In the genomic region with DNA sequence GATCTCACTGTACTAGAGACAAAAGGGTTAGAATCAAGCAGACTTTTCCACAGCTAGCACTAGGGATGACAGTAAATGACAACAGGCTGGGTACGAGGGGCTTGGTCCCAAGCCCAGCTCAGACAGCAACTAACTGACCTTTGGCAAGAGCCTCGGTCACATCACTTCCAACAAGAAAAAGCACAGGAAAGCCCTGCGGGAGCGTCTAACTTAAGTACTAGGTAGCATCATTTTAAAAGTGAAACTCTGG, we compare ENCODE assay signal across 1 cellular context.
TF ChIP-seq lines count a peak whose summit lies in the region.

No MANE protein-coding gene starts in this region.

TF ChIP-seq in HepG2, 621 proteins besides CTCF, POLR2A, EP300 and RAD21 (continues in another document):
- TF ChIP-seq ZMAT5 (CRISPR knock-in tag; IDR thresholded peaks at IDR 0.05; ENCODE audit: borderline replicate concordance, low read depth) (no peak), NKX3-1 (CRISPR knock-in tag; IDR thresholded peaks at IDR 0.05) (no peak), SSRP1 (CRISPR knock-in tag; IDR thresholded peaks at IDR 0.05) (no peak), U2AF1 (optimal IDR thresholded peaks at IDR 0.05; ENCODE audit: low read depth, low read length) (no peak), SKIL (CRISPR knock-in tag; IDR thresholded peaks at IDR 0.05; ENCODE audit: borderline replicate concordance) (no peak), ZBED4 (CRISPR knock-in tag; IDR thresholded peaks at IDR 0.05; ENCODE audit: borderline replicate concordance) (no peak), ZSCAN12 (CRISPR knock-in tag; IDR thresholded peaks at IDR 0.05) (0 out of 2 replicates have a peak, but pooled peaks have one; percentile 19), ZFP90 (CRISPR knock-in tag; IDR thresholded peaks at IDR 0.05; ENCODE audit: borderline replicate concordance) (0 out of 2 replicates have a peak, but pooled peaks have one; percentile 52), ZNF577 (CRISPR knock-in tag; IDR thresholded peaks at IDR 0.05; ENCODE audit: borderline replicate concordance, low read depth) (no peak), DR1 (CRISPR knock-in tag; IDR thresholded peaks at IDR 0.05) (no peak), KDM5B (CRISPR knock-in tag; IDR thresholded peaks at IDR 0.05; ENCODE audit: borderline replicate concordance) (0 out of 2 replicates have a peak, but pooled peaks have one; percentile 21), ZNF773 (CRISPR knock-in tag; IDR thresholded peaks at IDR 0.05; ENCODE audit: borderline replicate concordance) (no peak), RORA (CRISPR knock-in tag; IDR thresholded peaks at IDR 0.05) (no peak), ZFP36L1 (CRISPR knock-in tag; IDR thresholded peaks at IDR 0.05) (no peak), ZBTB7A (CRISPR knock-in tag; IDR thresholded peaks at IDR 0.05) (no peak), SMYD3 (CRISPR knock-in tag; IDR thresholded peaks at IDR 0.05) (no peak), ZNF468 (CRISPR knock-in tag; IDR thresholded peaks at IDR 0.05) (no peak), ZNF501 (CRISPR knock-in tag; IDR thresholded peaks at IDR 0.05) (no peak), KDM6A (CRISPR knock-in tag; IDR thresholded peaks at IDR 0.05; ENCODE audit: low read depth) (no peak), HNF1A (IDR thresholded peaks at IDR 0.05; ENCODE audit: low read depth) (no peak), HNF1A (CRISPR knock-in tag; IDR thresholded peaks at IDR 0.05; ENCODE audit: borderline replicate concordance) (no peak), XRCC5 (optimal IDR thresholded peaks at IDR 0.05; ENCODE audit: low read length) (no peak), THAP8 (CRISPR knock-in tag; IDR thresholded peaks at IDR 0.05; ENCODE audit: borderline replicate concordance) (no peak), SIN3B (IDR thresholded peaks at IDR 0.05; ENCODE audit: low read length) (no peak), ZNF546 (CRISPR knock-in tag; conservative IDR thresholded peaks at IDR 0.05) (no peak), ZNF598 (CRISPR knock-in tag; IDR thresholded peaks at IDR 0.05; ENCODE audit: borderline replicate concordance) (no peak), ZBTB8A (CRISPR knock-in tag; IDR thresholded peaks at IDR 0.05; ENCODE audit: borderline replicate concordance, low read depth) (no peak), GABPA (IDR thresholded peaks at IDR 0.05; ENCODE audit: low read depth, low read length) (no peak), GABPA (CRISPR knock-in tag; IDR thresholded peaks at IDR 0.05; ENCODE audit: low read depth) (no peak), ZNF775 (CRISPR knock-in tag; IDR thresholded peaks at IDR 0.05; ENCODE audit: borderline replicate concordance) (no peak), SOX6 (IDR thresholded peaks at IDR 0.05) (no peak), SOX6 (CRISPR knock-in tag; IDR thresholded peaks at IDR 0.05) (no peak), ZBTB25 (CRISPR knock-in tag; IDR thresholded peaks at IDR 0.05) (no peak), HNF4A (CRISPR knock-in tag; IDR thresholded peaks at IDR 0.05) (no peak), ZNF563 (CRISPR knock-in tag; IDR thresholded peaks at IDR 0.05) (no peak), ZNF569 (CRISPR knock-in tag; IDR thresholded peaks at IDR 0.05; ENCODE audit: borderline replicate concordance) (no peak), DPF2 (CRISPR knock-in tag; IDR thresholded peaks at IDR 0.05; ENCODE audit: borderline replicate concordance, low read depth) (no peak), ZNF326 (CRISPR knock-in tag; IDR thresholded peaks at IDR 0.05; ENCODE audit: borderline replicate concordance) (no peak), SAFB2 (CRISPR knock-in tag; IDR thresholded peaks at IDR 0.05; ENCODE audit: borderline replicate concordance, low read depth) (no peak)
- TF ChIP-seq, protein P1, sequence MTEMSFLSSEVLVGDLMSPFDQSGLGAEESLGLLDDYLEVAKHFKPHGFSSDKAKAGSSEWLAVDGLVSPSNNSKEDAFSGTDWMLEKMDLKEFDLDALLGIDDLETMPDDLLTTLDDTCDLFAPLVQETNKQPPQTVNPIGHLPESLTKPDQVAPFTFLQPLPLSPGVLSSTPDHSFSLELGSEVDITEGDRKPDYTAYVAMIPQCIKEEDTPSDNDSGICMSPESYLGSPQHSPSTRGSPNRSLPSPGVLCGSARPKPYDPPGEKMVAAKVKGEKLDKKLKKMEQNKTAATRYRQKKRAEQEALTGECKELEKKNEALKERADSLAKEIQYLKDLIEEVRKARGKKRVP (CRISPR knock-in tag; IDR thresholded peaks at IDR 0.05): no peak
- TF ChIP-seq, protein P2, sequence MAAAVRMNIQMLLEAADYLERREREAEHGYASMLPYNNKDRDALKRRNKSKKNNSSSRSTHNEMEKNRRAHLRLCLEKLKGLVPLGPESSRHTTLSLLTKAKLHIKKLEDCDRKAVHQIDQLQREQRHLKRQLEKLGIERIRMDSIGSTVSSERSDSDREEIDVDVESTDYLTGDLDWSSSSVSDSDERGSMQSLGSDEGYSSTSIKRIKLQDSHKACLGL (CRISPR knock-in tag; IDR thresholded peaks at IDR 0.05): 0 out of 2 replicates have a peak, but pooled peaks have one; percentile 32
- TF ChIP-seq, protein P3, sequence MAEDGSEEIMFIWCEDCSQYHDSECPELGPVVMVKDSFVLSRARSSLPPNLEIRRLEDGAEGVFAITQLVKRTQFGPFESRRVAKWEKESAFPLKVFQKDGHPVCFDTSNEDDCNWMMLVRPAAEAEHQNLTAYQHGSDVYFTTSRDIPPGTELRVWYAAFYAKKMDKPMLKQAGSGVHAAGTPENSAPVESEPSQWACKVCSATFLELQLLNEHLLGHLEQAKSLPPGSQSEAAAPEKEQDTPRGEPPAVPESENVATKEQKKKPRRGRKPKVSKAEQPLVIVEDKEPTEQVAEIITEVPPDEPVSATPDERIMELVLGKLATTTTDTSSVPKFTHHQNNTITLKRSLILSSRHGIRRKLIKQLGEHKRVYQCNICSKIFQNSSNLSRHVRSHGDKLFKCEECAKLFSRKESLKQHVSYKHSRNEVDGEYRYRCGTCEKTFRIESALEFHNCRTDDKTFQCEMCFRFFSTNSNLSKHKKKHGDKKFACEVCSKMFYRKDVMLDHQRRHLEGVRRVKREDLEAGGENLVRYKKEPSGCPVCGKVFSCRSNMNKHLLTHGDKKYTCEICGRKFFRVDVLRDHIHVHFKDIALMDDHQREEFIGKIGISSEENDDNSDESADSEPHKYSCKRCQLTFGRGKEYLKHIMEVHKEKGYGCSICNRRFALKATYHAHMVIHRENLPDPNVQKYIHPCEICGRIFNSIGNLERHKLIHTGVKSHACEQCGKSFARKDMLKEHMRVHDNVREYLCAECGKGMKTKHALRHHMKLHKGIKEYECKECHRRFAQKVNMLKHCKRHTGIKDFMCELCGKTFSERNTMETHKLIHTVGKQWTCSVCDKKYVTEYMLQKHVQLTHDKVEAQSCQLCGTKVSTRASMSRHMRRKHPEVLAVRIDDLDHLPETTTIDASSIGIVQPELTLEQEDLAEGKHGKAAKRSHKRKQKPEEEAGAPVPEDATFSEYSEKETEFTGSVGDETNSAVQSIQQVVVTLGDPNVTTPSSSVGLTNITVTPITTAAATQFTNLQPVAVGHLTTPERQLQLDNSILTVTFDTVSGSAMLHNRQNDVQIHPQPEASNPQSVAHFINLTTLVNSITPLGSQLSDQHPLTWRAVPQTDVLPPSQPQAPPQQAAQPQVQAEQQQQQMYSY (CRISPR knock-in tag; IDR thresholded peaks at IDR 0.05): no peak
- TF ChIP-seq, protein P4, sequence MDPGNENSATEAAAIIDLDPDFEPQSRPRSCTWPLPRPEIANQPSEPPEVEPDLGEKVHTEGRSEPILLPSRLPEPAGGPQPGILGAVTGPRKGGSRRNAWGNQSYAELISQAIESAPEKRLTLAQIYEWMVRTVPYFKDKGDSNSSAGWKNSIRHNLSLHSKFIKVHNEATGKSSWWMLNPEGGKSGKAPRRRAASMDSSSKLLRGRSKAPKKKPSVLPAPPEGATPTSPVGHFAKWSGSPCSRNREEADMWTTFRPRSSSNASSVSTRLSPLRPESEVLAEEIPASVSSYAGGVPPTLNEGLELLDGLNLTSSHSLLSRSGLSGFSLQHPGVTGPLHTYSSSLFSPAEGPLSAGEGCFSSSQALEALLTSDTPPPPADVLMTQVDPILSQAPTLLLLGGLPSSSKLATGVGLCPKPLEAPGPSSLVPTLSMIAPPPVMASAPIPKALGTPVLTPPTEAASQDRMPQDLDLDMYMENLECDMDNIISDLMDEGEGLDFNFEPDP (CRISPR knock-in tag; conservative IDR thresholded peaks at IDR 0.05): no peak
